8 cellular contexts compared by ENCODE assay signal in the genomic region with DNA sequence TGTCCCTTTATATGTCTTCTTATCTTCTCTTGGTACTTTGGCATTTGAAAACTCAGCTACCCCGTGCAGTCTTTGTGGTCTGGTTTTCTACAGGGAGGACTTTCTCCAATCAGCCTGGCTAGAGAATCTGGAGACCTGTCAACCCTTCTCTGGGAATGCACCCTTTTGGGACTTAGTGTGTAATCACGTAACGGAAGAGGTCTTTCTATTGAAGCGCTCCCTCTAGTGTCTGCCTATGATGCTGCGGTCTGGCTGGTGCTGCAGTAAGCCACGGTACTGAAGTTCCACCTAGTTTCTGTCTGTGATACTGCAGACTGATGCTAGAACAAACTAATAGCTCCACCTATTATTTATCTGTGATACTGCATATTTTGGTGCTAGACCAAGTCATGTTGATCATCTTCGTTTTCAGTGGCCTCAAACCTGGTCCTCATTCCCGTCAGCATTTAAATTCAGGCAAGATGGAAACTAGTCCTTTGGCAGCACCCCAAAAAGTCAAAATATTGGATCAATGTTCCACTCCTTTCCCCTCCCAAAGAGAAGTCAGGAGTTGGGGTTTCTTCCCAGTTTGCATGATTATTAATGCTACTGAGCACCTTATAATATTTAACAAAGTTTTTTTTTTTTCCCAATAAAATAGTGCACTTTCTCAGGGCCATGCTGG. TPM values are rescaled to one million over a fixed set of nuclear protein-coding genes. Genes with fewer than 3 reads are reported as not detected.
DNase-seq lines count a peak whose midpoint lies in the region; ATAC-seq and TF ChIP-seq lines count a peak whose summit lies in the region.

No MANE protein-coding gene starts in this region.

- DNase-seq in Caco-2 (peak; percentile 88), HK-2 (ENCODE audit: unreplicated experiment) (peak; percentile 86), NCI-H774 (lab: John Stamatoyannopoulos, UW) (peak; percentile 69), ecto neural progenitor cell (ENCODE audit: low spot score) (peak; percentile 76), medulla oblongata (ENCODE audit: extremely low spot score) (peak; percentile 87)
- peak; percentile 71 to 75 for DNase-seq in activated CD4-positive, alpha-beta T cell treated with anti-CD3 and anti-CD28 coated beads, Interleukin-2, amount 50 U/mL, for 4 hours
- DNase-seq in stimulated activated CD8-positive, alpha-beta memory T cell treated with anti-CD3 and anti-CD28 coated beads, Interleukin-2, amount 100 ng/mL, for 48 hours (ENCODE audit: low read depth in 2 of 2), result peak; percentile 36 to 60

- peaks cover 22% of the 10 kb centered on the region for H3K9me3 Mint-ChIP-seq in Caco-2 (ENCODE audit: unreplicated experiment)

- BruUV-seq in Caco-2 (replicated peaks; lab: Mats Ljungman, UMichigan), result no TSS peak

- no peaks in the 10 kb centered on the region for H3K36me3 Mint-ChIP-seq in Caco-2 (ENCODE audit: insufficient read depth, unreplicated experiment)

- H3K27ac Mint-ChIP-seq in Caco-2 (ENCODE audit: unreplicated experiment), result no peak overlapping the region

- no peaks in the 10 kb centered on the region for H3K27me3 ChIP-seq in Caco-2 (replicated peaks; ENCODE audit: control insufficient read depth, insufficient read depth, low read length)

- H3K4me1 ChIP-seq in Caco-2, result peaks cover 14% of the 10 kb centered on the region

- no peaks in the 10 kb centered on the region; the same call in 1 of the 2 replicates for H3K9me3 ChIP-seq in Caco-2

- H3K36me3 ChIP-seq in Caco-2 (ENCODE audit: control insufficient read depth, insufficient read depth, low read length), result no peaks in the 10 kb centered on the region

- TF ChIP-seq CTCF in Caco-2 (IDR thresholded peaks at IDR 0.05; ENCODE audit: insufficient read depth in 1 of 2, low read depth in 1 of 2, low read length in 1 of 2, severe bottlenecking in 1 of 2, unreplicated experiment in 1 of 2), result peak; percentile 92 to 99

- intact Hi-C loops in Caco-2 (cut with micrococcal nuclease; ENCODE audit: unreplicated experiment), result loop anchor here (1.0 kb wide), 3 partner anchors 33 to 190 kb away; no protein-coding TSS in a partner anchor

- peaks cover 12% of the 10 kb centered on the region for H3K27me3 Mint-ChIP-seq in Caco-2 (ENCODE audit: insufficient read depth, unreplicated experiment)

- CTCF ChIA-PET in Caco-2 (lab: Charles Lee), result interaction anchor here (0.6 to 1.5 kb wide), 42 partner anchors 9 to 764 kb away, joined by 3 to 18 read pairs (median 4); a partner anchor contains a TSS

- POLR2A ChIA-PET in Caco-2 (lab: Charles Lee), result interaction anchor here (0.5 to 1.0 kb wide), 2 partner anchors 110 to 178 kb away, joined by 4 to 6 read pairs; no protein-coding TSS in a partner anchor

- peak; percentile 94 for ATAC-seq in GM21367 (IDR thresholded peaks at IDR 0.05; ENCODE audit: unreplicated experiment)

- H3K4me3 Mint-ChIP-seq in Caco-2 (ENCODE audit: unreplicated experiment), result no peak overlapping the region

- no peak overlapping the region for H3K4me3 ChIP-seq in Caco-2 (ENCODE audit: low read depth, low read length)

- peaks cover 18% of the 10 kb centered on the region for H3K4me1 Mint-ChIP-seq in Caco-2 (ENCODE audit: low read depth, unreplicated experiment)

RNA-seq across cellular contexts. Expression of a gene that starts 12.5 kb away (rescaled TPM):
- total RNA-seq in Caco-2 (2022), result not detected in 2 replicates

RNA-seq across cellular contexts. Expression of a gene that starts 37.0 kb away (rescaled TPM):
- 104 and 119 TPM in 2 replicates for total RNA-seq in Caco-2 (2022)

RNA-seq across cellular contexts. Expression of a gene that starts 53.8 kb away (rescaled TPM):
- total RNA-seq in Caco-2 (2022), result not detected in 2 replicates
